Comparison of ENCODE assay signal across 32 cellular contexts in genomic region chr5:109426075-109426474, GRCh38.
"Had no signal": no experiment of that assay in that cellular context is flagged by ENCODE, and none has a peak within 500 bp of the region (broad histone marks: within the 10 kb centered on the region; RNA-seq: fewer than 3 reads in every experiment).

No MANE protein-coding gene starts in this region.

- DNase-seq: activated B cell treated with CpG ODN at 0.5 μM for 24 hours; activated CD4-positive, alpha-beta memory T cell treated with anti-CD3 and anti-CD28 coated beads, Interleukin-2, amount 10 ng/mL, durations not matched to agents 7 days and 5 days; activated CD4-positive, alpha-beta T cell treated with anti-CD3 and anti-CD28 coated beads for 48 hours; activated CD4-positive, alpha-beta T cell treated with anti-CD3 and anti-CD28 coated beads, Interleukin-2, amount 50 U/mL, for 4 hours; activated CD8-positive, alpha-beta memory T cell treated with anti-CD3 and anti-CD28 coated beads, Interleukin-2, amount 50 U/mL, for 48 hours; activated gamma-delta T cell; activated naive CD4-positive, alpha-beta T cell; activated naive CD4-positive, alpha-beta T cell treated with anti-CD3 and anti-CD28 coated beads, Interleukin-2, amount 10 ng/mL, durations not matched to agents 7 days and 5 days; activated naive CD8-positive, alpha-beta T cell treated with anti-CD3 and anti-CD28 coated beads, Interleukin-2, amount 10 ng/mL, durations not matched to agents 7 days and 5 days; activated T-cell treated with anti-CD3 and anti-CD28 coated beads for 4 hours; activated T-cell treated with anti-CD3 and anti-CD28 coated beads, Interleukin-2, amount 50 U/mL, for 24 hours; activated T-cell treated with anti-CD3 and anti-CD28 coated beads, Interleukin-2, amount 50 U/mL, for 72 hours; brain microvascular endothelial cell; dorsolateral prefrontal cortex; effector memory CD4-positive, alpha-beta T cell; endodermal cell; foreskin keratinocyte; gastrocnemius medialis; glutamatergic neuron; heart right ventricle; T-helper 17 cell; T1000; WERI-Rb-1 had no signal

- H3K4me3 Mint-ChIP-seq: activated B cell treated with CpG ODN at 0.5 μM for 24 hours; activated CD4-positive, alpha-beta memory T cell treated with anti-CD3 and anti-CD28 coated beads, Interleukin-2, amount 10 ng/mL, durations not matched to agents 7 days and 5 days; activated naive CD4-positive, alpha-beta T cell treated with anti-CD3 and anti-CD28 coated beads, Interleukin-2, amount 10 ng/mL, durations not matched to agents 7 days and 5 days; activated naive CD8-positive, alpha-beta T cell treated with anti-CD3 and anti-CD28 coated beads, Interleukin-2, amount 10 ng/mL, durations not matched to agents 7 days and 5 days; activated T-cell treated with anti-CD3 and anti-CD28 coated beads, Interleukin-2, amount 50 U/mL, for 24 hours; activated T-cell treated with anti-CD3 and anti-CD28 coated beads, Interleukin-2, amount 50 U/mL, for 72 hours; central memory CD8-positive, alpha-beta T cell; dendritic cell treated with granulocyte-macrophage colony-stimulating factor and Interleukin-4, amounts not matched to agents 40 ng/mL and 50 ng/mL, for 4 days; endodermal cell; T-helper 17 cell; T-helper 2 cell treated with Interferon-gamma antibody and Interleukin-4, amounts not matched to agents 5 μg/mL and 100 μg/mL, for 36 hours had no signal

- H3K9me3 Mint-ChIP-seq: activated B cell treated with CpG ODN at 0.5 μM for 24 hours; activated CD4-positive, alpha-beta memory T cell treated with anti-CD3 and anti-CD28 coated beads, Interleukin-2, amount 10 ng/mL, durations not matched to agents 7 days and 5 days; activated naive CD4-positive, alpha-beta T cell treated with anti-CD3 and anti-CD28 coated beads, Interleukin-2, amount 10 ng/mL, durations not matched to agents 7 days and 5 days; activated naive CD4-positive, alpha-beta T cell treated with anti-CD3 and anti-CD28 coated beads, Interleukin-2, amount 50 U/mL, for 72 hours; activated T-cell treated with anti-CD3 and anti-CD28 coated beads, Interleukin-2, amount 50 U/mL, for 24 hours; activated T-cell treated with anti-CD3 and anti-CD28 coated beads, Interleukin-2, amount 50 U/mL, for 72 hours; central memory CD8-positive, alpha-beta T cell; dendritic cell treated with granulocyte-macrophage colony-stimulating factor and Interleukin-4, amounts not matched to agents 40 ng/mL and 50 ng/mL, for 4 days; T-helper 2 cell treated with Interferon-gamma antibody and Interleukin-4, amounts not matched to agents 5 μg/mL and 100 μg/mL, for 36 hours had no signal

- H3K4me1 Mint-ChIP-seq: activated B cell treated with CpG ODN at 0.5 μM for 24 hours; activated CD4-positive, alpha-beta memory T cell treated with anti-CD3 and anti-CD28 coated beads, Interleukin-2, amount 10 ng/mL, durations not matched to agents 7 days and 5 days; activated naive CD4-positive, alpha-beta T cell treated with anti-CD3 and anti-CD28 coated beads, Interleukin-2, amount 10 ng/mL, durations not matched to agents 7 days and 5 days; central memory CD8-positive, alpha-beta T cell; endodermal cell; T-helper 17 cell had no signal

- H3K27me3 ChIP-seq: ascending aorta, brain microvascular endothelial cell, dorsolateral prefrontal cortex, esophagus muscularis mucosa, foreskin keratinocyte, gastrocnemius medialis, heart right ventricle, hepatocyte had no signal

- FAIRE-seq: bronchial epithelial cell had no signal

- H3K36me3 Mint-ChIP-seq: activated naive CD4-positive, alpha-beta T cell treated with anti-CD3 and anti-CD28 coated beads, Interleukin-2, amount 10 ng/mL, durations not matched to agents 7 days and 5 days; activated naive CD4-positive, alpha-beta T cell treated with anti-CD3 and anti-CD28 coated beads, Interleukin-2, amount 50 U/mL, for 72 hours; activated naive CD8-positive, alpha-beta T cell treated with anti-CD3 and anti-CD28 coated beads, Interleukin-2, amount 10 ng/mL, durations not matched to agents 7 days and 5 days had no signal

- H3K4me3 ChIP-seq: ascending aorta, coronary artery, dorsolateral prefrontal cortex, esophagus muscularis mucosa, gastrocnemius medialis, heart right ventricle, hepatocyte had no signal

- H3K9me3 ChIP-seq: ascending aorta, esophagus muscularis mucosa, gastrocnemius medialis, heart right ventricle had no signal

- H2AFZ ChIP-seq: hepatocyte had no signal

- H3K4me1 ChIP-seq: ascending aorta, foreskin keratinocyte, gastrocnemius medialis had no signal

- H3K79me2 ChIP-seq: hepatocyte had no signal

- H3K27ac Mint-ChIP-seq: activated B cell treated with CpG ODN at 0.5 μM for 24 hours; activated CD4-positive, alpha-beta memory T cell treated with anti-CD3 and anti-CD28 coated beads, Interleukin-2, amount 10 ng/mL, durations not matched to agents 7 days and 5 days; activated naive CD4-positive, alpha-beta T cell treated with anti-CD3 and anti-CD28 coated beads, Interleukin-2, amount 10 ng/mL, durations not matched to agents 7 days and 5 days; activated naive CD8-positive, alpha-beta T cell treated with anti-CD3 and anti-CD28 coated beads, Interleukin-2, amount 10 ng/mL, durations not matched to agents 7 days and 5 days; activated T-cell treated with anti-CD3 and anti-CD28 coated beads, Interleukin-2, amount 50 U/mL, for 24 hours; activated T-cell treated with anti-CD3 and anti-CD28 coated beads, Interleukin-2, amount 50 U/mL, for 72 hours; dendritic cell treated with granulocyte-macrophage colony-stimulating factor and Interleukin-4, amounts not matched to agents 40 ng/mL and 50 ng/mL, for 4 days; endodermal cell; T-helper 17 cell; T-helper 2 cell treated with Interferon-gamma antibody and Interleukin-4, amounts not matched to agents 5 μg/mL and 100 μg/mL, for 36 hours had no signal

- H3K27ac ChIP-seq: ascending aorta, brain microvascular endothelial cell, coronary artery, dorsolateral prefrontal cortex, esophagus muscularis mucosa, foreskin keratinocyte, gastrocnemius medialis, heart right ventricle, hepatocyte, WERI-Rb-1 had no signal

- H3K4me2 ChIP-seq: hepatocyte had no signal

- H3K27me3 Mint-ChIP-seq: dendritic cell treated with granulocyte-macrophage colony-stimulating factor and Interleukin-4, amounts not matched to agents 40 ng/mL and 50 ng/mL, for 4 days had no signal

- H3K36me3 ChIP-seq: ascending aorta, brain microvascular endothelial cell, esophagus muscularis mucosa, gastrocnemius medialis, heart right ventricle, WERI-Rb-1 had no signal
